In genomic region chr14:53539489-53540126, GRCh38 we compare ENCODE assay signal across 8 cellular contexts.
DNase-seq lines count a peak whose midpoint lies in the region; ATAC-seq and TF ChIP-seq lines count a peak whose summit lies in the region.

No MANE protein-coding gene starts in this region.

- CTCF ChIA-PET in AG04450 (lab: Charles Lee) = interaction anchor here (0.5 to 5.3 kb wide), 37 partner anchors 9 to 1365 kb away, joined by 3 to 68 read pairs (median 4); no protein-coding TSS in a partner anchor

- no peaks in the 10 kb centered on the region for H3K36me3 Mint-ChIP-seq in nephron (ENCODE audit: low read depth)

- POLR2A ChIA-PET in AG04450 (lab: Yijun Ruan, JAX) = interaction anchor here (1.0 kb wide), 1 partner anchor 38 kb away, joined by 3 read pairs; no protein-coding TSS in a partner anchor

- H3K4me3 ChIP-seq in AG04450 (ENCODE audit: low read depth, low read length) = no peak overlapping the region
- H3K4me3 ChIP-seq in fibroblast of mammary gland (ENCODE audit: control insufficient read depth, low read depth, low read length) = no peak overlapping the region
- no peak overlapping the region for H3K4me3 ChIP-seq in thoracic aorta

- H3K27me3 ChIP-seq in AG04450 (ENCODE audit: control insufficient read depth, insufficient read depth, low read length) (no peaks in the 10 kb centered on the region), thoracic aorta (replicated peaks; ENCODE audit: insufficient read depth) (no peaks in the 10 kb centered on the region)

- H3K4me3 Mint-ChIP-seq in nephron = peak overlapping the region in 1 of 3 experiments; percentile 2

- no peaks in the 10 kb centered on the region for H3K36me3 ChIP-seq in thoracic aorta

- DNase-seq in AG04450 (ENCODE audit: low read depth, low spot score) (peak; percentile 70), GM13976 (ENCODE audit: low spot score) (peak; percentile 31), NCI-H345 (lab: John Stamatoyannopoulos, UW) (peak; percentile 71), fibroblast of mammary gland (ENCODE audit: low read depth) (peak; percentile 78), thoracic aorta (ENCODE audit: low spot score) (no peak)
- peak; percentile 62 for DNase-seq in activated CD8-positive, alpha-beta memory T cell treated with anti-CD3 and anti-CD28 coated beads for 24 hours

- H3K9me3 ChIP-seq in AG04450 (ENCODE audit: control insufficient read depth, insufficient read depth, low read length) = no peaks in the 10 kb centered on the region
- no peaks in the 10 kb centered on the region for H3K9me3 ChIP-seq in thoracic aorta

- peak; percentile 66 for ATAC-seq in HG03108 (IDR thresholded peaks at IDR 0.05; ENCODE audit: unreplicated experiment)
- ATAC-seq in thoracic aorta (ENCODE audit: insufficient number of reproducible peaks, low FRiP score, low read depth) = no peak

- H3K27me3 Mint-ChIP-seq in nephron (ENCODE audit: low read depth) = no peaks in the 10 kb centered on the region

- no peaks in the 10 kb centered on the region for H3K9me3 Mint-ChIP-seq in nephron

- in situ Hi-C loops in GM13976 (cut with MboI; ENCODE audit: low sequenced_read_pairs, unreplicated experiment) = loop anchor here (10.0 to 25.0 kb wide), 2 partner anchors 635 to 798 kb away; no protein-coding TSS in a partner anchor

- TF ChIP-seq CTCF in AG04450 (IDR thresholded peaks at IDR 0.05; ENCODE audit: low read depth, low read length) (peak; percentile 92), GM13976 (IDR thresholded peaks at IDR 0.05; ENCODE audit: borderline replicate concordance, control extremely low read depth, extremely low read depth, insufficient read depth, missing control alignments) (peak; percentile 74), fibroblast of mammary gland (conservative IDR thresholded peaks at IDR 0.05; ENCODE audit: control insufficient read depth, insufficient read depth, low read depth, low read length) (peak; percentile 91), nephron (IDR thresholded peaks at IDR 0.05; ENCODE audit: unreplicated experiment in 3 of 3) (peak; percentile 85 to 94 (median 88)), thoracic aorta (IDR thresholded peaks at IDR 0.05) (peak; percentile 85)

- H3K4me1 Mint-ChIP-seq in nephron = peaks cover 46% of the 10 kb centered on the region

- peaks cover 0 to 6% of the 10 kb centered on the region in 2 donors for H3K4me1 ChIP-seq in thoracic aorta (ENCODE audit: control insufficient read depth in 1 of 2, low read depth in 2 of 2)

- H3K27ac ChIP-seq in AG04450 (ENCODE audit: low read depth, low read length) (no peak overlapping the region), thoracic aorta (no peak overlapping the region)

- peak overlapping the region in 2 of 3 experiments; percentile 32 to 54 for H3K27ac Mint-ChIP-seq in nephron
